ENCODE assay signal across 8 cellular contexts in genomic region chr12:127162902-127163301, GRCh38.
DNase-seq lines count a peak whose midpoint lies in the region; ATAC-seq and TF ChIP-seq lines count a peak whose summit lies in the region.

No MANE protein-coding gene starts in this region.

- no peak overlapping the region for H3K4me3 ChIP-seq in skeletal muscle satellite cell (ENCODE audit: low read length)

- H3K27ac Mint-ChIP-seq in activated naive CD4-positive, alpha-beta T cell treated with anti-CD3 and anti-CD28 coated beads, Interleukin-2, amount 50 U/mL, for 24 hours = peak overlapping the region; percentile 9
- no peak overlapping the region for H3K27ac Mint-ChIP-seq in nephron progenitor cell

- H3K27me3 ChIP-seq in skeletal muscle satellite cell (ENCODE audit: control insufficient read depth, insufficient read depth, low read length) = no peaks in the 10 kb centered on the region

- peak overlapping the region; percentile 27 for H3K4me2 ChIP-seq in skeletal muscle satellite cell (ENCODE audit: low read length)

- H3K4me3 Mint-ChIP-seq in activated naive CD4-positive, alpha-beta T cell treated with anti-CD3 and anti-CD28 coated beads, Interleukin-2, amount 50 U/mL, for 24 hours = no peak overlapping the region
- no peak overlapping the region for H3K4me3 Mint-ChIP-seq in nephron progenitor cell

- ATAC-seq in GM21526 (IDR thresholded peaks at IDR 0.05; ENCODE audit: low FRiP score, unreplicated experiment) (peak; percentile 67), left colon (no peak)

- no peaks in the 10 kb centered on the region for H3K9me3 Mint-ChIP-seq in activated naive CD4-positive, alpha-beta T cell treated with anti-CD3 and anti-CD28 coated beads, Interleukin-2, amount 50 U/mL, for 24 hours
- H3K9me3 Mint-ChIP-seq in nephron progenitor cell = peaks cover 11% of the 10 kb centered on the region

- H3K9me3 ChIP-seq in skeletal muscle satellite cell (replicated peaks; ENCODE audit: low read length) = no peaks in the 10 kb centered on the region

- no peak for TF ChIP-seq CTCF in nephron progenitor cell (IDR thresholded peaks at IDR 0.05)

- intact Hi-C loops in left colon (cut with DNase I, micrococcal nuclease) = no loop called here

- no peaks in the 10 kb centered on the region for H3K36me3 ChIP-seq in skeletal muscle satellite cell (ENCODE audit: insufficient read depth, low read length)

- no peaks in the 10 kb centered on the region for H3K36me3 Mint-ChIP-seq in activated naive CD4-positive, alpha-beta T cell treated with anti-CD3 and anti-CD28 coated beads, Interleukin-2, amount 50 U/mL, for 24 hours
- H3K36me3 Mint-ChIP-seq in nephron progenitor cell (ENCODE audit: low read depth) = peaks cover 4% of the 10 kb centered on the region

- DNase-seq in HUDEP-2 (lab: John Stamatoyannopoulos, UW; ENCODE audit: unreplicated experiment in 76 of 76) = peak in 39 of 76 experiments; percentile 1 to 70 (median 31)
- DNase-seq in middle frontal gyrus (ENCODE audit: extremely low spot score, low spot score) = no peak
- no peak for DNase-seq in left colon
- no peak for DNase-seq in nephron progenitor cell
- DNase-seq in NCI-H2196 treated with DMSO at 0.1 percent for 48 hours (lab: John Stamatoyannopoulos, UW; ENCODE audit: unreplicated experiment) = no peak

- no peaks in the 10 kb centered on the region for H3K27me3 Mint-ChIP-seq in activated naive CD4-positive, alpha-beta T cell treated with anti-CD3 and anti-CD28 coated beads, Interleukin-2, amount 50 U/mL, for 24 hours
- H3K27me3 Mint-ChIP-seq in nephron progenitor cell (ENCODE audit: low read depth, poor library complexity) = no peaks in the 10 kb centered on the region

- peak overlapping the region; percentile 66 for H3K9ac ChIP-seq in skeletal muscle satellite cell (ENCODE audit: low read depth, low read length)

- peaks cover 24% of the 10 kb centered on the region for H3K4me1 Mint-ChIP-seq in activated naive CD4-positive, alpha-beta T cell treated with anti-CD3 and anti-CD28 coated beads, Interleukin-2, amount 50 U/mL, for 24 hours
- H3K4me1 Mint-ChIP-seq in nephron progenitor cell = peaks cover 12% of the 10 kb centered on the region

- H3K4me1 ChIP-seq in skeletal muscle satellite cell (ENCODE audit: control insufficient read depth, insufficient read depth, low read length) = peaks cover 27% of the 10 kb centered on the region

Comparison
In these comparisons a context has a peak if more than half of its experiments do, and no peak if none do; other contexts are left out.
1. DNase-seq: peak in HUDEP-2 (39 of 76); none in middle frontal gyrus (single experiment), left colon (0 of 2), nephron progenitor cell (single experiment) and NCI-H2196 treated with DMSO at 0.1 percent for 48 hours (single experiment).